Comparison of ENCODE assay signal across 12 cellular contexts in the genomic region with DNA sequence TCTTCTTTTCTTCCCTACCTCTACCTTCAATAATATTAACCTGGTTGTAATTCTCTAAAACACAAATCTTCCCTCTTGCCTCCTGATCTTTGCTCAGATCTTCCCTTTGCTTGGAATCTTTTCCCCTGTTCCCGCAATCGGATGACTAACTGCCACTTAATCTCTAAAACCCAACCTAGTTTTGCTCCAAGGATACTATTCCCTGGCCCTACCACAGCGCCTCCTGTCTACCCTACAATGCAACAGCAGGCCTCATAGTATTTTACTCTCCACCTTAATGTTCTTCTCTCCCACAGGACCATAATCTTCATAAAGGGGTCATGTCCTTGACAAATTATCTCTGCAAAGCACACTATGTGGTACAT.
DNase-seq lines count a peak whose midpoint lies in the region; ATAC-seq and TF ChIP-seq lines count a peak whose summit lies in the region.
"Had no signal": no experiment of that assay in that cellular context is flagged by ENCODE, and none has a peak within 500 bp of the region (broad histone marks: within the 10 kb centered on the region; RNA-seq: fewer than 3 reads in every experiment).

No MANE protein-coding gene starts in this region.

- no peak for ATAC-seq in GM18511 (IDR thresholded peaks at IDR 0.05; ENCODE audit: unreplicated experiment)

- H3K4me3 ChIP-seq in WERI-Rb-1 (ENCODE audit: low read depth, low read length) (no peak overlapping the region), Peyer's patch (no peak overlapping the region)
- H3K4me3 ChIP-seq: tibial nerve had no signal

- H3K27ac ChIP-seq in WERI-Rb-1 (no peak overlapping the region), Peyer's patch (no peak overlapping the region)
- H3K27ac ChIP-seq: tibial nerve had no signal

- no peaks in the 10 kb centered on the region for H3K4me1 ChIP-seq in Peyer's patch
- H3K4me1 ChIP-seq: tibial nerve had no signal

- TF ChIP-seq CTCF in WERI-Rb-1 (IDR thresholded peaks at IDR 0.05; ENCODE audit: low read depth, low read length) (peak; percentile 49), Peyer's patch (IDR thresholded peaks at IDR 0.05) (peak in 1 of 6 experiments; percentile 2)

- H3K9me3 ChIP-seq in WERI-Rb-1 (ENCODE audit: severe bottlenecking) (peaks cover 4% of the 10 kb centered on the region), Peyer's patch (no peaks in the 10 kb centered on the region)
- H3K9me3 ChIP-seq: tibial nerve had no signal

- H3K27me3 ChIP-seq in WERI-Rb-1 (ENCODE audit: insufficient read depth, low read depth, severe bottlenecking): no peaks in the 10 kb centered on the region
- no peaks in the 10 kb centered on the region for H3K27me3 ChIP-seq in Peyer's patch
- H3K27me3 ChIP-seq: tibial nerve had no signal

- TF ChIP-seq POLR2A in Peyer's patch (IDR thresholded peaks at IDR 0.05): no peak

- peak; percentile 28 for DNase-seq in AG08395 (ENCODE audit: low spot score)
- peak; percentile 85 for DNase-seq in HCEC 1CT
- DNase-seq in WERI-Rb-1: no peak
- DNase-seq in iPS-NIHi11 (ENCODE audit: low spot score): peak; percentile 42
- DNase-seq in Peyer's patch: no peak
- no peak for DNase-seq in AML-193 (lab: John Stamatoyannopoulos, UW)
- DNase-seq in activated gamma-delta T cell (lab: John Stamatoyannopoulos, UW): no peak
- DNase-seq: activated gamma-delta T cell treated with Interleukin-2 at 50 U/mL for 16 hours, small intestine, T-helper 2 cell had no signal

- no peaks in the 10 kb centered on the region for H3K36me3 ChIP-seq in WERI-Rb-1
- no peaks in the 10 kb centered on the region for H3K36me3 ChIP-seq in Peyer's patch
- H3K36me3 ChIP-seq: tibial nerve had no signal

Comparison
In these comparisons a context has a peak if more than half of its experiments do, and no peak if none do; other contexts are left out.
1. DNase-seq: peak in AG08395 (single experiment), HCEC 1CT (single experiment) and iPS-NIHi11 (single experiment); none in WERI-Rb-1 (single experiment), Peyer's patch (0 of 3), AML-193 (0 of 2) and activated gamma-delta T cell (single experiment).